ENCODE assay signal across 1 cellular context in the genomic region with DNA sequence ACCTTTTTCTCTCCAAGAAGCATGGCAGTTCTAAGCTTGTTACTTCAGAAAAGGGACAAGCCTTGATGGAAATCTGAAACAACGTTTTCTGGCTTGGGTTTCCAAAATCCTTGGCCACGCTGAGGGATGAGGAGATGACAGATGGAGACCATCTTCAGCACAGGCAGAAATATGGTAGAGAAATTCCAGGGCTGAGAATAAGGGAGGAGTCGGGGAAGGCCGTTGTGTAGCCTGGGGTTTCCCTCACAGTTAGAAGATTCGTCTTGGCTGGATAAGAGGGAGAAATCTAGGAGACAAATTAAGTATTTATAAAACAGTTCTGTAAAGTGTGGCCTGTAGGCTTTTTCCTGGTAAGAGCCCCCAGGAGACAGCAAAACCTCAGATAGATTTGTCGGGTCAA.
TF ChIP-seq lines count a peak whose summit lies in the region.

No MANE protein-coding gene starts in this region.

TF ChIP-seq in H1, 55 proteins besides CTCF, POLR2A, EP300 and RAD21 (continued from another document):
- TF ChIP-seq, protein P1, sequence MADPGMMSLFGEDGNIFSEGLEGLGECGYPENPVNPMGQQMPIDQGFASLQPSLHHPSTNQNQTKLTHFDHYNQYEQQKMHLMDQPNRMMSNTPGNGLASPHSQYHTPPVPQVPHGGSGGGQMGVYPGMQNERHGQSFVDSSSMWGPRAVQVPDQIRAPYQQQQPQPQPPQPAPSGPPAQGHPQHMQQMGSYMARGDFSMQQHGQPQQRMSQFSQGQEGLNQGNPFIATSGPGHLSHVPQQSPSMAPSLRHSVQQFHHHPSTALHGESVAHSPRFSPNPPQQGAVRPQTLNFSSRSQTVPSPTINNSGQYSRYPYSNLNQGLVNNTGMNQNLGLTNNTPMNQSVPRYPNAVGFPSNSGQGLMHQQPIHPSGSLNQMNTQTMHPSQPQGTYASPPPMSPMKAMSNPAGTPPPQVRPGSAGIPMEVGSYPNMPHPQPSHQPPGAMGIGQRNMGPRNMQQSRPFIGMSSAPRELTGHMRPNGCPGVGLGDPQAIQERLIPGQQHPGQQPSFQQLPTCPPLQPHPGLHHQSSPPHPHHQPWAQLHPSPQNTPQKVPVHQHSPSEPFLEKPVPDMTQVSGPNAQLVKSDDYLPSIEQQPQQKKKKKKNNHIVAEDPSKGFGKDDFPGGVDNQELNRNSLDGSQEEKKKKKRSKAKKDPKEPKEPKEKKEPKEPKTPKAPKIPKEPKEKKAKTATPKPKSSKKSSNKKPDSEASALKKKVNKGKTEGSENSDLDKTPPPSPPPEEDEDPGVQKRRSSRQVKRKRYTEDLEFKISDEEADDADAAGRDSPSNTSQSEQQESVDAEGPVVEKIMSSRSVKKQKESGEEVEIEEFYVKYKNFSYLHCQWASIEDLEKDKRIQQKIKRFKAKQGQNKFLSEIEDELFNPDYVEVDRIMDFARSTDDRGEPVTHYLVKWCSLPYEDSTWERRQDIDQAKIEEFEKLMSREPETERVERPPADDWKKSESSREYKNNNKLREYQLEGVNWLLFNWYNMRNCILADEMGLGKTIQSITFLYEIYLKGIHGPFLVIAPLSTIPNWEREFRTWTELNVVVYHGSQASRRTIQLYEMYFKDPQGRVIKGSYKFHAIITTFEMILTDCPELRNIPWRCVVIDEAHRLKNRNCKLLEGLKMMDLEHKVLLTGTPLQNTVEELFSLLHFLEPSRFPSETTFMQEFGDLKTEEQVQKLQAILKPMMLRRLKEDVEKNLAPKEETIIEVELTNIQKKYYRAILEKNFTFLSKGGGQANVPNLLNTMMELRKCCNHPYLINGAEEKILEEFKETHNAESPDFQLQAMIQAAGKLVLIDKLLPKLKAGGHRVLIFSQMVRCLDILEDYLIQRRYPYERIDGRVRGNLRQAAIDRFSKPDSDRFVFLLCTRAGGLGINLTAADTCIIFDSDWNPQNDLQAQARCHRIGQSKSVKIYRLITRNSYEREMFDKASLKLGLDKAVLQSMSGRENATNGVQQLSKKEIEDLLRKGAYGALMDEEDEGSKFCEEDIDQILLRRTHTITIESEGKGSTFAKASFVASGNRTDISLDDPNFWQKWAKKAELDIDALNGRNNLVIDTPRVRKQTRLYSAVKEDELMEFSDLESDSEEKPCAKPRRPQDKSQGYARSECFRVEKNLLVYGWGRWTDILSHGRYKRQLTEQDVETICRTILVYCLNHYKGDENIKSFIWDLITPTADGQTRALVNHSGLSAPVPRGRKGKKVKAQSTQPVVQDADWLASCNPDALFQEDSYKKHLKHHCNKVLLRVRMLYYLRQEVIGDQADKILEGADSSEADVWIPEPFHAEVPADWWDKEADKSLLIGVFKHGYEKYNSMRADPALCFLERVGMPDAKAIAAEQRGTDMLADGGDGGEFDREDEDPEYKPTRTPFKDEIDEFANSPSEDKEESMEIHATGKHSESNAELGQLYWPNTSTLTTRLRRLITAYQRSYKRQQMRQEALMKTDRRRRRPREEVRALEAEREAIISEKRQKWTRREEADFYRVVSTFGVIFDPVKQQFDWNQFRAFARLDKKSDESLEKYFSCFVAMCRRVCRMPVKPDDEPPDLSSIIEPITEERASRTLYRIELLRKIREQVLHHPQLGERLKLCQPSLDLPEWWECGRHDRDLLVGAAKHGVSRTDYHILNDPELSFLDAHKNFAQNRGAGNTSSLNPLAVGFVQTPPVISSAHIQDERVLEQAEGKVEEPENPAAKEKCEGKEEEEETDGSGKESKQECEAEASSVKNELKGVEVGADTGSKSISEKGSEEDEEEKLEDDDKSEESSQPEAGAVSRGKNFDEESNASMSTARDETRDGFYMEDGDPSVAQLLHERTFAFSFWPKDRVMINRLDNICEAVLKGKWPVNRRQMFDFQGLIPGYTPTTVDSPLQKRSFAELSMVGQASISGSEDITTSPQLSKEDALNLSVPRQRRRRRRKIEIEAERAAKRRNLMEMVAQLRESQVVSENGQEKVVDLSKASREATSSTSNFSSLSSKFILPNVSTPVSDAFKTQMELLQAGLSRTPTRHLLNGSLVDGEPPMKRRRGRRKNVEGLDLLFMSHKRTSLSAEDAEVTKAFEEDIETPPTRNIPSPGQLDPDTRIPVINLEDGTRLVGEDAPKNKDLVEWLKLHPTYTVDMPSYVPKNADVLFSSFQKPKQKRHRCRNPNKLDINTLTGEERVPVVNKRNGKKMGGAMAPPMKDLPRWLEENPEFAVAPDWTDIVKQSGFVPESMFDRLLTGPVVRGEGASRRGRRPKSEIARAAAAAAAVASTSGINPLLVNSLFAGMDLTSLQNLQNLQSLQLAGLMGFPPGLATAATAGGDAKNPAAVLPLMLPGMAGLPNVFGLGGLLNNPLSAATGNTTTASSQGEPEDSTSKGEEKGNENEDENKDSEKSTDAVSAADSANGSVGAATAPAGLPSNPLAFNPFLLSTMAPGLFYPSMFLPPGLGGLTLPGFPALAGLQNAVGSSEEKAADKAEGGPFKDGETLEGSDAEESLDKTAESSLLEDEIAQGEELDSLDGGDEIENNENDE (IDR thresholded peaks at IDR 0.05; ENCODE audit: insufficient replicate concordance, low read length), result no peak
- TF ChIP-seq, protein P2, sequence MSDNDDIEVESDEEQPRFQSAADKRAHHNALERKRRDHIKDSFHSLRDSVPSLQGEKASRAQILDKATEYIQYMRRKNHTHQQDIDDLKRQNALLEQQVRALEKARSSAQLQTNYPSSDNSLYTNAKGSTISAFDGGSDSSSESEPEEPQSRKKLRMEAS (IDR thresholded peaks at IDR 0.05), result no peak
- TF ChIP-seq RNF2 (IDR thresholded peaks at IDR 0.05; ENCODE audit: borderline replicate concordance, low read depth, low read length, missing control alignments, poor library complexity, severe bottlenecking), result no peak
- no peak for TF ChIP-seq EZH2 (IDR thresholded peaks at IDR 0.05; ENCODE audit: low read depth, low read length, severe bottlenecking)
